18 cellular contexts compared by ENCODE assay signal in the genomic region with DNA sequence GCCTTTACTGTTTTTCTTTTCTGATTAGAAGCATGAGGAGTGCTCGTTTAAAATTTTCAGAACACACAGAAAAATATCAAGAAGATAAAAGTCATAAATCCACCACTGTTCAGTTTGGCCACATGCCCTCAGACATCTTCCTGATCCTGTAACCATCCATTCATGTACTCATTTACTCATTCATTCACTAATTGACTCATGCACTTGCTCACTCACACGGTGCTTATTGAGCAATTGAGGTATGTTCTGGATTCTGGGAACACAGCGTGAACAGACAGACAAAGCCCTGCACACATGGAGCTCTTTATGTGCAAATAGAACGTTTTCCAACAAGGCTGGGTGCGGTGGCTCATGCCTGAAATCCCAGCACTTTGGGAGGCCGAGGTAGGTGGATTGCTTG. TPM values are rescaled to one million over a fixed set of nuclear protein-coding genes. Genes with fewer than 3 reads are reported as not detected.
DNase-seq lines count a peak whose midpoint lies in the region; ATAC-seq, FAIRE-seq and TF ChIP-seq lines count a peak whose summit lies in the region.
"Had no signal": no experiment of that assay in that cellular context is flagged by ENCODE, and none has a peak within 500 bp of the region (broad histone marks: within the 10 kb centered on the region; RNA-seq: fewer than 3 reads in every experiment).

No MANE protein-coding gene starts in this region.

- H3K36me3 ChIP-seq in HepG2 (replicated peaks in 1 of 2; ENCODE audit: control insufficient read depth in 1 of 2, insufficient read depth in 2 of 2, low read length in 2 of 2) (no peaks in the 10 kb centered on the region), right lobe of liver (no peaks in the 10 kb centered on the region), aorta (ENCODE audit: control insufficient read depth in 1 of 2, insufficient read depth in 2 of 2, low read length in 1 of 2) (no peaks in the 10 kb centered on the region)
- H3K36me3 ChIP-seq: lower lobe of right lung had no signal

- H3K4me3 Mint-ChIP-seq in T-helper 17 cell = no peak overlapping the region
- H3K4me3 Mint-ChIP-seq: activated CD8-positive, alpha-beta memory T cell treated with anti-CD3 and anti-CD28 coated beads, Interleukin-2, amount 10 ng/mL, durations not matched to agents 7 days and 5 days; activated naive CD4-positive, alpha-beta T cell treated with anti-CD3 and anti-CD28 coated beads, Interleukin-2, amount 50 U/mL, for 24 hours; nephron; stimulated activated naive CD8-positive, alpha-beta T cell treated with anti-CD3 and anti-CD28 coated beads, Interleukin-15, Interleukin-2, amounts not matched to agents 100 ng/mL and 50 ng/mL, for 24 hours had no signal

- CTCF ChIA-PET in HepG2 (lab: Yijun Ruan, JAX; ENCODE audit: low intra/inter-chr PET ratio, low total read pairs) = no interaction called here

- H3K27me3 Mint-ChIP-seq in T-helper 17 cell = peaks cover 12% of the 10 kb centered on the region
- H3K27me3 Mint-ChIP-seq: activated naive CD4-positive, alpha-beta T cell treated with anti-CD3 and anti-CD28 coated beads, Interleukin-2, amount 50 U/mL, for 24 hours; stimulated activated naive CD8-positive, alpha-beta T cell treated with anti-CD3 and anti-CD28 coated beads, Interleukin-15, Interleukin-2, amounts not matched to agents 100 ng/mL and 50 ng/mL, for 24 hours had no signal

- TF ChIP-seq CTCF in HepG2 (CRISPR knock-in tag; IDR thresholded peaks at IDR 0.05) (no peak), right lobe of liver (IDR thresholded peaks at IDR 0.05) (no peak), fibroblast of pulmonary artery (IDR thresholded peaks at IDR 0.05; ENCODE audit: low read length, missing control alignments) (no peak), D721Med (IDR thresholded peaks at IDR 0.05; ENCODE audit: insufficient read depth, missing control alignments) (no peak)

- TF ChIP-seq POLR2A in HepG2 (IDR thresholded peaks at IDR 0.05; ENCODE audit: insufficient read depth in 1 of 2, low read depth in 2 of 2, low read length in 2 of 2) = no peak
- TF ChIP-seq POLR2A in right lobe of liver (IDR thresholded peaks at IDR 0.05) = no peak

- H3K9ac ChIP-seq in HepG2 (ENCODE audit: insufficient read depth, low read depth, low read length) = no peak overlapping the region
- H3K9ac ChIP-seq: SK-N-SH had no signal

- TF ChIP-seq RAD21 in HepG2 (CRISPR knock-in tag; IDR thresholded peaks at IDR 0.05) = no peak

- H3K4me3 ChIP-seq in HepG2 (replicated peaks in 1 of 3; ENCODE audit: insufficient read depth in 1 of 3, low read depth in 2 of 3, low read length in 3 of 3) (no peak overlapping the region), right lobe of liver (no peak overlapping the region), fibroblast of pulmonary artery (replicated peaks; ENCODE audit: low read depth, low read length) (no peak overlapping the region), aorta (ENCODE audit: low read length in 2 of 2) (no peak overlapping the region)
- H3K4me3 ChIP-seq: lower lobe of right lung had no signal

- under 1% methylated on average over 6 of the region's 6 CpGs for WGBS in HepG2 (ENCODE audit: low lambda C conversion rate)
- WGBS in right lobe of liver (ENCODE audit: insufficient coverage, low coverage, low lambda C conversion rate, missing lambda C conversion rate) = 62% methylated on average over 6 of the region's 6 CpGs
- WGBS in aorta, 2 donors = 66 to 76% methylated on average over 6 of the region's 6 CpGs

- BruUV-seq in HepG2 (replicated peaks; lab: Mats Ljungman, UMichigan) = no TSS peak

- in situ Hi-C loops in HepG2 (cut with HindIII; ENCODE audit: extremely low pct_ligation_motif_present, low pct_unique_long_range_greater_than_20kb) = no loop called here

- peaks cover 11% of the 10 kb centered on the region for H3K4me1 Mint-ChIP-seq in T-helper 17 cell
- H3K4me1 Mint-ChIP-seq: nephron had no signal

- peaks cover 0 to 2% of the 10 kb centered on the region in 2 experiments; a peak in 2 of 5 replicates for H3K27me3 ChIP-seq in HepG2 (ENCODE audit: control insufficient read depth in 1 of 2, insufficient read depth in 2 of 2, low read length in 2 of 2)
- H3K27me3 ChIP-seq in right lobe of liver = no peaks in the 10 kb centered on the region
- no peaks in the 10 kb centered on the region for H3K27me3 ChIP-seq in aorta (ENCODE audit: control insufficient read depth in 1 of 2, insufficient read depth in 2 of 2, low read length in 1 of 2)

- DNase-seq in HepG2 (ENCODE audit: low spot score) (no peak), right lobe of liver (no peak), T-helper 17 cell (no peak), fibroblast of pulmonary artery (ENCODE audit: low read depth) (peak; percentile 49), D721Med (ENCODE audit: insufficient read length, low spot score) (no peak), Kasumi-1 (lab: John Stamatoyannopoulos, UW) (no peak), aorta (no peak)
- DNase-seq: activated CD8-positive, alpha-beta memory T cell treated with anti-CD3 and anti-CD28 coated beads, Interleukin-2, amount 10 ng/mL, durations not matched to agents 7 days and 5 days; lower lobe of right lung; NCI-H1092 treated with DMSO at 0.1 percent for 48 hours; NK-92 treated with Interleukin-12 subunit alpha and Interleukin-12 subunit beta, amount 100 ng/mL, for 24 hours; SK-N-SH had no signal

- FAIRE-seq in HepG2 (lab: Jason Lieb, UNC) (no peak), D721Med (lab: Jason Lieb, UNC) (no peak)
- FAIRE-seq: endothelial cell of umbilical vein had no signal

- H4K20me1 ChIP-seq in HepG2 (ENCODE audit: insufficient read depth, low read length) = no peaks in the 10 kb centered on the region

- intact Hi-C loops in HepG2 (cut with micrococcal nuclease; ENCODE audit: unreplicated experiment) (no loop called here), right lobe of liver (cut with DNase I) (no loop called here), aorta (cut with DNase I) (no loop called here)

- no peak overlapping the region for H3K4me2 ChIP-seq in HepG2 (ENCODE audit: low read depth, low read length)
- H3K4me2 ChIP-seq: SK-N-SH had no signal

- peak overlapping the region; percentile 34 for H3K27ac Mint-ChIP-seq in T-helper 17 cell
- H3K27ac Mint-ChIP-seq: activated CD8-positive, alpha-beta memory T cell treated with anti-CD3 and anti-CD28 coated beads, Interleukin-2, amount 10 ng/mL, durations not matched to agents 7 days and 5 days; activated naive CD4-positive, alpha-beta T cell treated with anti-CD3 and anti-CD28 coated beads, Interleukin-2, amount 50 U/mL, for 24 hours; nephron; stimulated activated naive CD8-positive, alpha-beta T cell treated with anti-CD3 and anti-CD28 coated beads, Interleukin-15, Interleukin-2, amounts not matched to agents 100 ng/mL and 50 ng/mL, for 24 hours had no signal

- H3K4me1 ChIP-seq in HepG2 (ENCODE audit: insufficient read depth, low read length) (no peaks in the 10 kb centered on the region), right lobe of liver (no peaks in the 10 kb centered on the region), aorta (ENCODE audit: control insufficient read depth in 1 of 2, insufficient read depth in 2 of 2, low read length in 2 of 2) (no peaks in the 10 kb centered on the region)
- H3K4me1 ChIP-seq: lower lobe of right lung had no signal

- ATAC-seq in HepG2 = no peak
- no peak for ATAC-seq in right lobe of liver
- no peak for ATAC-seq in T-helper 17 cell
- no peak for ATAC-seq in activated CD4-positive, CD25-positive, alpha-beta regulatory T cell treated with anti-CD3 and anti-CD28 coated beads, Interleukin-2, amount 50 U/mL, for 24 hours
- no peak for ATAC-seq in aorta (ENCODE audit: low FRiP score)
- ATAC-seq: activated CD8-positive, alpha-beta memory T cell treated with anti-CD3 and anti-CD28 coated beads, Interleukin-2, amount 10 ng/mL, durations not matched to agents 7 days and 5 days; lower lobe of right lung; sciatic nerve had no signal

- no peaks in the 10 kb centered on the region for H3K79me2 ChIP-seq in HepG2 (ENCODE audit: insufficient read depth, low read length)

- H3K9me3 ChIP-seq in HepG2 (ENCODE audit: low read length) = no peaks in the 10 kb centered on the region
- H3K9me3 ChIP-seq in right lobe of liver = no peaks in the 10 kb centered on the region
- H3K9me3 ChIP-seq in T-helper 17 cell (ENCODE audit: control insufficient read depth, low read length, poor library complexity, severe bottlenecking) = no peaks in the 10 kb centered on the region
- H3K9me3 ChIP-seq in aorta (ENCODE audit: control insufficient read depth, low read length) = no peaks in the 10 kb centered on the region
- H3K9me3 ChIP-seq: lower lobe of right lung, SK-N-SH had no signal

- H2AFZ ChIP-seq in HepG2 (ENCODE audit: low read length) = no peak overlapping the region

- POLR2A ChIA-PET in HepG2 (lab: Yijun Ruan, JAX) = no interaction called here

- H3K36me3 Mint-ChIP-seq in T-helper 17 cell (ENCODE audit: low read depth) = no peaks in the 10 kb centered on the region
- H3K36me3 Mint-ChIP-seq: activated CD8-positive, alpha-beta memory T cell treated with anti-CD3 and anti-CD28 coated beads, Interleukin-2, amount 10 ng/mL, durations not matched to agents 7 days and 5 days had no signal

- H3K27ac ChIP-seq in HepG2 (ENCODE audit: extremely low read length, insufficient read depth, low read length) = no peak overlapping the region
- H3K27ac ChIP-seq in right lobe of liver = no peak overlapping the region
- H3K27ac ChIP-seq in aorta (ENCODE audit: low read depth in 1 of 2, low read length in 2 of 2) = no peak overlapping the region
- H3K27ac ChIP-seq: lower lobe of right lung had no signal

- TF ChIP-seq EP300 in HepG2 (IDR thresholded peaks at IDR 0.05; ENCODE audit: low read depth in 2 of 2, low read length in 2 of 2) (no peak), HepG2 (CRISPR knock-in tag; IDR thresholded peaks at IDR 0.05; ENCODE audit: borderline replicate concordance) (no peak)

RNA-seq across cellular contexts. Expression of a gene that starts 10.1 kb away (rescaled TPM):
- total RNA-seq in HepG2 (2016; rRNA removed; fragmentation: Illumina TruSeq; extraction: Trizol) = 0.31 and 0.45 TPM in 2 replicates
- total RNA-seq in HepG2 (2016; cell fraction: cytosol; rRNA removed; fragmentation: Illumina TruSeq; extraction: Trizol; ENCODE audit: low read depth) = 0.18 and 0.30 TPM in 2 replicates
- total RNA-seq in HepG2 (2016; cell fraction: insoluble cytoplasmic fraction; rRNA removed; fragmentation: Illumina TruSeq; extraction: Trizol) = 0.28 and 0.43 TPM in 2 replicates
- total RNA-seq in HepG2 (2016; cell fraction: membrane; rRNA removed; fragmentation: Illumina TruSeq; extraction: Trizol) = 0.38 and 0.43 TPM in 2 replicates
- 0.34 and 0.44 TPM in 2 replicates for total RNA-seq in HepG2 (2016; cell fraction: nucleus; rRNA removed; fragmentation: Illumina TruSeq; extraction: Trizol)
- polyA plus RNA-seq in HepG2 (2011; rRNA removed) = 2.3 and 2.9 TPM in 2 replicates
- 2.2 and 2.3 TPM in 2 replicates for polyA plus RNA-seq in HepG2 (2011; cell fraction: cytosol; rRNA removed)
- 2.5 and 3.4 TPM in 2 replicates for polyA plus RNA-seq in HepG2 (2011; cell fraction: nucleus; rRNA removed)
- polyA plus RNA-seq in HepG2 (2012) = 2.2 and 3.4 TPM in 2 replicates
- 0.19 and 0.27 TPM in 2 replicates for polyA plus RNA-seq in HepG2 (2016; cell fraction: cytosol; fragmentation: Illumina TruSeq; extraction: Trizol; ENCODE audit: low read depth)
- 0.74 and 0.80 TPM in 2 replicates for polyA plus RNA-seq in HepG2 (2016; cell fraction: insoluble cytoplasmic fraction; fragmentation: Illumina TruSeq; extraction: Trizol; ENCODE audit: low read depth)
- polyA plus RNA-seq in HepG2 (2016; cell fraction: membrane; fragmentation: Illumina TruSeq; extraction: Trizol; ENCODE audit: low read depth) = 0.39 and 0.44 TPM in 2 replicates
- 1.1 TPM in 2 replicates for polyA plus RNA-seq in HepG2 (2016; cell fraction: nucleus; fragmentation: Illumina TruSeq; extraction: Trizol; ENCODE audit: insufficient read depth, low read depth)
- 2.3 and 4.5 TPM in 2 replicates for polyA minus RNA-seq in HepG2 (2011; rRNA and poly(A)+ RNA removed; ENCODE audit: low replicate concordance)
- 1.8 and 2.8 TPM in 2 replicates for polyA minus RNA-seq in HepG2 (2011; cell fraction: cytosol; rRNA and poly(A)+ RNA removed)
- 1.5 and 2.9 TPM in 2 replicates for polyA minus RNA-seq in HepG2 (2011; cell fraction: nucleus; rRNA and poly(A)+ RNA removed)
- 1 to 10 TPM; 3.3 to 5.5 (median 4.7) TPM for total RNA-seq in right lobe of liver
- total RNA-seq in T-helper 17 cell = 1 to 10 TPM; 4.9 to 8.4 TPM
- total RNA-seq in aorta = 10 to 100 TPM in 1 of 2 donors, 1 to 10 TPM in 1; 7.2 to 13.4 TPM
- 1 to 10 TPM; 3.6 to 6.2 TPM for polyA plus RNA-seq in aorta

RNA-seq across cellular contexts. Expression of a gene that starts 21.2 kb away (rescaled TPM):
- total RNA-seq in HepG2 (2016; rRNA removed; fragmentation: Illumina TruSeq; extraction: Trizol) = 20.5 and 39.8 TPM in 2 replicates
- total RNA-seq in HepG2 (2016; cell fraction: cytosol; rRNA removed; fragmentation: Illumina TruSeq; extraction: Trizol; ENCODE audit: low read depth) = 7.7 and 8.7 TPM in 2 replicates
- 18.3 and 35.2 TPM in 2 replicates for total RNA-seq in HepG2 (2016; cell fraction: insoluble cytoplasmic fraction; rRNA removed; fragmentation: Illumina TruSeq; extraction: Trizol)
- 33.7 and 35.8 TPM in 2 replicates for total RNA-seq in HepG2 (2016; cell fraction: membrane; rRNA removed; fragmentation: Illumina TruSeq; extraction: Trizol)
- 32.1 and 34.9 TPM in 2 replicates for total RNA-seq in HepG2 (2016; cell fraction: nucleus; rRNA removed; fragmentation: Illumina TruSeq; extraction: Trizol)
- polyA plus RNA-seq in HepG2 (2011; rRNA removed) = 27.4 and 31.9 TPM in 2 replicates
- 31.3 and 32.8 TPM in 2 replicates for polyA plus RNA-seq in HepG2 (2011; cell fraction: cytosol; rRNA removed)
- polyA plus RNA-seq in HepG2 (2011; cell fraction: nucleus; rRNA removed) = 53.3 and 53.4 TPM in 2 replicates
- 39.9 and 42.2 TPM in 2 replicates for polyA plus RNA-seq in HepG2 (2012)
- polyA plus RNA-seq in HepG2 (2016; cell fraction: cytosol; fragmentation: Illumina TruSeq; extraction: Trizol; ENCODE audit: low read depth) = 14.1 and 15.9 TPM in 2 replicates
- polyA plus RNA-seq in HepG2 (2016; cell fraction: insoluble cytoplasmic fraction; fragmentation: Illumina TruSeq; extraction: Trizol; ENCODE audit: low read depth) = 67.2 and 88.4 TPM in 2 replicates
- polyA plus RNA-seq in HepG2 (2016; cell fraction: membrane; fragmentation: Illumina TruSeq; extraction: Trizol; ENCODE audit: low read depth) = 51.1 and 52.5 TPM in 2 replicates
- polyA plus RNA-seq in HepG2 (2016; cell fraction: nucleus; fragmentation: Illumina TruSeq; extraction: Trizol; ENCODE audit: insufficient read depth, low read depth) = 86.9 and 97.6 TPM in 2 replicates
- polyA minus RNA-seq in HepG2 (2011; rRNA and poly(A)+ RNA removed; ENCODE audit: low replicate concordance) = 26.9 and 40.6 TPM in 2 replicates
- polyA minus RNA-seq in HepG2 (2011; cell fraction: cytosol; rRNA and poly(A)+ RNA removed) = 19.3 and 21.4 TPM in 2 replicates
- 16.0 and 18.3 TPM in 2 replicates for polyA minus RNA-seq in HepG2 (2011; cell fraction: nucleus; rRNA and poly(A)+ RNA removed)
- total RNA-seq in right lobe of liver = 10 to 100 TPM; 22.6 to 80.7 (median 60.7) TPM
- total RNA-seq in T-helper 17 cell = 10 to 100 TPM; 61.2 to 73.0 TPM
- total RNA-seq in aorta = 10 to 100 TPM; 58.7 to 82.6 TPM
- polyA plus RNA-seq in aorta = 10 to 100 TPM; 21.8 to 41.4 TPM

RNA-seq across cellular contexts. Expression of a gene that starts 49.4 kb away (rescaled TPM):
- total RNA-seq in HepG2 (2016; rRNA removed; fragmentation: Illumina TruSeq; extraction: Trizol) (18.7 and 21.3 TPM in 2 replicates), right lobe of liver (10 to 100 TPM; 10.8 to 20.6 (median 11.7) TPM), T-helper 17 cell (10 to 100 TPM; 10.3 to 17.2 TPM), aorta (10 to 100 TPM; 16.8 to 17.7 TPM)
- total RNA-seq in HepG2 (2016; cell fraction: cytosol; rRNA removed; fragmentation: Illumina TruSeq; extraction: Trizol; ENCODE audit: low read depth) = 9.9 and 11.5 TPM in 2 replicates
- 20.7 and 24.9 TPM in 2 replicates for total RNA-seq in HepG2 (2016; cell fraction: insoluble cytoplasmic fraction; rRNA removed; fragmentation: Illumina TruSeq; extraction: Trizol)
- total RNA-seq in HepG2 (2016; cell fraction: membrane; rRNA removed; fragmentation: Illumina TruSeq; extraction: Trizol) = 17.5 and 20.5 TPM in 2 replicates
- total RNA-seq in HepG2 (2016; cell fraction: nucleus; rRNA removed; fragmentation: Illumina TruSeq; extraction: Trizol) = 9.0 and 12.7 TPM in 2 replicates
- polyA plus RNA-seq in HepG2 (2011; rRNA removed) (32.0 and 35.0 TPM in 2 replicates), aorta (10 to 100 TPM; 18.1 to 24.5 TPM)
- polyA plus RNA-seq in HepG2 (2011; cell fraction: cytosol; rRNA removed) = 31.7 and 43.1 TPM in 2 replicates
- polyA plus RNA-seq in HepG2 (2011; cell fraction: nucleus; rRNA removed) = 16.5 and 21.3 TPM in 2 replicates
- 13.9 and 16.5 TPM in 2 replicates for polyA plus RNA-seq in HepG2 (2012)
- 13.0 and 15.6 TPM in 2 replicates for polyA plus RNA-seq in HepG2 (2016; cell fraction: cytosol; fragmentation: Illumina TruSeq; extraction: Trizol; ENCODE audit: low read depth)
- 37.7 and 39.9 TPM in 2 replicates for polyA plus RNA-seq in HepG2 (2016; cell fraction: insoluble cytoplasmic fraction; fragmentation: Illumina TruSeq; extraction: Trizol; ENCODE audit: low read depth)
- 19.7 and 22.0 TPM in 2 replicates for polyA plus RNA-seq in HepG2 (2016; cell fraction: membrane; fragmentation: Illumina TruSeq; extraction: Trizol; ENCODE audit: low read depth)
- 23.0 and 24.2 TPM in 2 replicates for polyA plus RNA-seq in HepG2 (2016; cell fraction: nucleus; fragmentation: Illumina TruSeq; extraction: Trizol; ENCODE audit: insufficient read depth, low read depth)
- polyA minus RNA-seq in HepG2 (2011; rRNA and poly(A)+ RNA removed; ENCODE audit: low replicate concordance) = 49.2 and 83.5 TPM in 2 replicates
- 17.7 and 20.0 TPM in 2 replicates for polyA minus RNA-seq in HepG2 (2011; cell fraction: cytosol; rRNA and poly(A)+ RNA removed)
- 18.2 and 22.5 TPM in 2 replicates for polyA minus RNA-seq in HepG2 (2011; cell fraction: nucleus; rRNA and poly(A)+ RNA removed)
